Comparison of ENCODE assay signal across 9 cellular contexts in genomic region chr1:107196973-107197562, GRCh38. TPM values are rescaled to one million over a fixed set of nuclear protein-coding genes. Genes with fewer than 3 reads are reported as not detected.
A peak's percentile ranks its signal among the peaks of the same experiment; 100 is the strongest.
DNase-seq lines count a peak whose midpoint lies in the region; ATAC-seq and TF ChIP-seq lines count a peak whose summit lies in the region.
"Had no signal": no experiment of that assay in that cellular context is flagged by ENCODE, and none has a peak within 500 bp of the region (broad histone marks: within the 10 kb centered on the region; RNA-seq: fewer than 3 reads in every experiment).

No MANE protein-coding gene starts in this region.

- H3K36me3 ChIP-seq in BE2C (no peaks in the 10 kb centered on the region; the same call in 1 of the 2 replicates), endodermal cell (ENCODE audit: control insufficient read depth, insufficient read depth, low read length) (no peaks in the 10 kb centered on the region), sigmoid colon (no peaks in the 10 kb centered on the region)

- H3K9me3 ChIP-seq in BE2C: no peaks in the 10 kb centered on the region
- H3K9me3 ChIP-seq in endodermal cell (ENCODE audit: control insufficient read depth, low read length): peaks cover 4% of the 10 kb centered on the region
- peaks cover 0 to 4% (median under 1%) of the 10 kb centered on the region in 4 donors for H3K9me3 ChIP-seq in sigmoid colon

- no peak overlapping the region for H3K27ac Mint-ChIP-seq in endodermal cell
- H3K27ac Mint-ChIP-seq in effector memory CD8-positive, alpha-beta T cell: no peak overlapping the region

- H3K4me3 ChIP-seq in BE2C (ENCODE audit: low read depth, low read length) (no peak overlapping the region), endodermal cell (ENCODE audit: low read length) (no peak overlapping the region), sigmoid colon (no peak overlapping the region)

- H3K4me1 ChIP-seq in BE2C: peaks cover 7% of the 10 kb centered on the region
- no peaks in the 10 kb centered on the region for H3K4me1 ChIP-seq in endodermal cell (ENCODE audit: control insufficient read depth, insufficient read depth, low read length)
- peaks cover 0 to 10% (median 4%) of the 10 kb centered on the region in 4 donors for H3K4me1 ChIP-seq in sigmoid colon

- TF ChIP-seq EP300 in sigmoid colon (IDR thresholded peaks at IDR 0.05): no peak

- H3K27me3 ChIP-seq in BE2C (no peaks in the 10 kb centered on the region), endodermal cell (ENCODE audit: control insufficient read depth, insufficient read depth, low read length, poor library complexity, severe bottlenecking) (no peaks in the 10 kb centered on the region), sigmoid colon (no peaks in the 10 kb centered on the region)

- H3K27ac ChIP-seq in endodermal cell (ENCODE audit: low read depth, low read length) (no peak overlapping the region), sigmoid colon (no peak overlapping the region)

- DNase-seq in BE2C (peak; percentile 50), NCI-H2081 treated with DMSO at 0.1 percent for 48 hours (lab: John Stamatoyannopoulos, UW) (peak; percentile 31), endodermal cell (peak; percentile 81), hypothalamus (lab: John Stamatoyannopoulos, UW) (no peak), sigmoid colon (no peak)
- DNase-seq in effector memory CD8-positive, alpha-beta T cell: no peak

- ATAC-seq in GM18517 (IDR thresholded peaks at IDR 0.05; ENCODE audit: unreplicated experiment) (peak; percentile 96), HG02840 (IDR thresholded peaks at IDR 0.05; ENCODE audit: low FRiP score, unreplicated experiment) (peak; percentile 77)
- no peak for ATAC-seq in effector memory CD8-positive, alpha-beta T cell (replicated peaks)

- intact Hi-C loops in sigmoid colon (cut with DNase I): no loop called here

- H3K9ac ChIP-seq in endodermal cell (ENCODE audit: extremely low read depth, low read length, poor library complexity, severe bottlenecking): no peak overlapping the region

- no peaks in the 10 kb centered on the region for H3K9me3 Mint-ChIP-seq in endodermal cell
- peaks cover 0 to 3% of the 10 kb centered on the region in 2 donors for H3K9me3 Mint-ChIP-seq in effector memory CD8-positive, alpha-beta T cell

- no peak for TF ChIP-seq POLR2A in sigmoid colon (IDR thresholded peaks at IDR 0.05)

- WGBS in endodermal cell (ENCODE audit: insufficient coverage in 1 of 2, insufficient read length in 1 of 2), 2 experiments: 67 to 100% methylated on average over 2 to 5 of the region's 5 CpGs
- 45 to 60% methylated on average over 5 of the region's 5 CpGs for WGBS in sigmoid colon, 2 donors

- TF ChIP-seq CTCF in BE2C (IDR thresholded peaks at IDR 0.05; ENCODE audit: low read depth, low read length) (peak; percentile 71), endodermal cell (conservative IDR thresholded peaks at IDR 0.05) (peak; percentile 91), sigmoid colon (IDR thresholded peaks at IDR 0.05) (no peak)

- H3K4me3 Mint-ChIP-seq in endodermal cell: no peak overlapping the region
- H3K4me3 Mint-ChIP-seq in effector memory CD8-positive, alpha-beta T cell: no peak overlapping the region

- no peaks in the 10 kb centered on the region for H3K36me3 Mint-ChIP-seq in endodermal cell (ENCODE audit: low read depth)
- no peaks in the 10 kb centered on the region for H3K36me3 Mint-ChIP-seq in effector memory CD8-positive, alpha-beta T cell (ENCODE audit: insufficient read depth)

- H3K27me3 Mint-ChIP-seq in endodermal cell (ENCODE audit: insufficient read depth): no peaks in the 10 kb centered on the region
- H3K27me3 Mint-ChIP-seq in effector memory CD8-positive, alpha-beta T cell: no peaks in the 10 kb centered on the region

- peaks cover 10% of the 10 kb centered on the region for H3K4me1 Mint-ChIP-seq in endodermal cell
- H3K4me1 Mint-ChIP-seq in effector memory CD8-positive, alpha-beta T cell (ENCODE audit: low read depth in 2 of 2): no peaks in the 10 kb centered on the region

RNA-seq across cellular contexts. Expression of gene NTNG1, which starts 56.2 kb away (rescaled TPM):
- 3.4 TPM for polyA plus RNA-seq in BE2C (2012; ENCODE audit: insufficient read depth, insufficient read length, low read depth)
- total RNA-seq in endodermal cell (1 to 10 TPM; 2.5 to 2.6 TPM), sigmoid colon (10 to 100 TPM in 3 of 4 donors, 1 to 10 TPM in 1; 8.6 to 32.5 (median 14.1) TPM)
- polyA plus RNA-seq in endodermal cell (2013, experiment 1 of 2): 1.1 TPM
- polyA plus RNA-seq in endodermal cell (2013, experiment 2 of 2): 1.5 TPM
- polyA plus RNA-seq in sigmoid colon: under 1 TPM in 2 of 3 donors, not detected in 1; under 0.01 to 0.73 TPM
- total RNA-seq: RPMI7951 had no signal

Comparison
In these comparisons a context has a peak if more than half of its experiments do, and no peak if none do; other contexts are left out.
1. DNase-seq: peak in BE2C (single experiment), NCI-H2081 treated with DMSO at 0.1 percent for 48 hours (single experiment) and endodermal cell (single experiment); none in hypothalamus (0 of 51), sigmoid colon (single experiment) and effector memory CD8-positive, alpha-beta T cell (0 of 3).
2. CTCF ChIP-seq: peak in BE2C (single experiment) and endodermal cell (single experiment); none in sigmoid colon (0 of 4).